Comparison of ENCODE assay signal across 20 cellular contexts in the genomic region with DNA sequence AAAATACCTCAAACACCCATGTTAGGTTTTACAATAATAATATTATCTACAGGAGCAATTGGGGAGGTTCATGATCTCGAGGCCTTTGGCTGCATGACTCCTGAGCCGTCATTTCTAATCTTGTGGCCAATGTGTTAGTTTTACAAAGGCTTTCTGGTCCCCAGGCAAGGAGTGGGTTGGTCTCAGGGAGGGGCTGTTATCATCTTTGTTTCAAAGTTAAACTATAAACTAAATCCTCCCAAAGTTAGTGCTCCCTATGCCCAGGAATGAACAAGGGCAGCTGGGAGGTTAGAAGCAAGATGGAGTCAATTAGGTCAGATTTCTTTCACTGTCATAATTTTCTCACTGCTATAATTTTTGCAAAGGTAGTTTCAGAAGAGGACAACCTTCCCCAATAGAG. TPM values are rescaled to one million over a fixed set of nuclear protein-coding genes. Genes with fewer than 3 reads are reported as not detected.
DNase-seq lines count a peak whose midpoint lies in the region; ATAC-seq, FAIRE-seq and TF ChIP-seq lines count a peak whose summit lies in the region.
"Had no signal": no experiment of that assay in that cellular context is flagged by ENCODE, and none has a peak within 500 bp of the region (broad histone marks: within the 10 kb centered on the region; RNA-seq: fewer than 3 reads in every experiment).

No MANE protein-coding gene starts in this region.

- no peaks in the 10 kb centered on the region for H3K27me3 ChIP-seq in astrocyte (ENCODE audit: insufficient read depth, low read length)
- H3K27me3 ChIP-seq: ascending aorta had no signal

- peak overlapping the region; percentile 40 for H3K4me3 Mint-ChIP-seq in T-helper 1 cell treated with Interleukin-12 subunit alpha and Interleukin-12 subunit beta and Interleukin-4 antibody, amounts not matched to agents 30 μg/mL and 1 μg/mL, for 36 hours
- no peak overlapping the region for H3K4me3 Mint-ChIP-seq in astrocyte (ENCODE audit: unreplicated experiment)

- H3K4me1 Mint-ChIP-seq in T-helper 1 cell treated with Interleukin-12 subunit alpha and Interleukin-12 subunit beta and Interleukin-4 antibody, amounts not matched to agents 30 μg/mL and 1 μg/mL, for 36 hours (ENCODE audit: low read depth) = peaks cover 58% of the 10 kb centered on the region
- peaks cover 15% of the 10 kb centered on the region for H3K4me1 Mint-ChIP-seq in astrocyte (ENCODE audit: low read depth, unreplicated experiment)

- peaks cover 5% of the 10 kb centered on the region for H3K4me1 ChIP-seq in astrocyte (ENCODE audit: insufficient read depth, low read length)
- H3K4me1 ChIP-seq: ascending aorta had no signal

- TF ChIP-seq CTCF in astrocyte (IDR thresholded peaks at IDR 0.05; ENCODE audit: insufficient read depth, low read depth, low read length) = no peak

- no peak overlapping the region for H3K4me3 ChIP-seq in astrocyte (ENCODE audit: insufficient read depth, low read depth, low read length)
- H3K4me3 ChIP-seq: ascending aorta, lower lobe of right lung had no signal

- no peak for FAIRE-seq in astrocyte (lab: Jason Lieb, UNC)
- FAIRE-seq: frontal cortex, G401.6, islet of Langerhans, TTC549 had no signal

- H3K9ac ChIP-seq in astrocyte (ENCODE audit: low read length) = no peak overlapping the region

- peaks cover 3% of the 10 kb centered on the region for H3K9me3 Mint-ChIP-seq in T-helper 1 cell treated with Interleukin-12 subunit alpha and Interleukin-12 subunit beta and Interleukin-4 antibody, amounts not matched to agents 30 μg/mL and 1 μg/mL, for 36 hours
- peaks cover 2% of the 10 kb centered on the region for H3K9me3 Mint-ChIP-seq in astrocyte (ENCODE audit: unreplicated experiment)

- H3K4me2 ChIP-seq in astrocyte (ENCODE audit: low read length) = no peak overlapping the region

- DNase-seq in activated naive CD4-positive, alpha-beta T cell treated with Interleukin-2 at 50 U/mL for 16 hours = peak; percentile 34
- no peak for DNase-seq in activated naive CD4-positive, alpha-beta T cell (lab: John Stamatoyannopoulos, UW)
- no peak for DNase-seq in astrocyte (ENCODE audit: low read depth)
- no peak for DNase-seq in stimulated activated naive CD8-positive, alpha-beta T cell treated with anti-CD3 and anti-CD28 coated beads, Interleukin-15, Interleukin-2, amounts not matched to agents 100 U/mL and 50 U/mL, for 24 hours
- no peak for DNase-seq in left lobe of liver (ENCODE audit: low spot score)
- no peak for DNase-seq in posterior cingulate gyrus
- DNase-seq: activated CD4-positive, alpha-beta T cell treated with anti-CD3 and anti-CD28 coated beads for 4 hours; cerebellar nuclear complex; effector CD4-positive, alpha-beta T cell; GOT3; hippocampal formation; lower lobe of right lung; stimulated activated CD4-positive, alpha-beta T cell treated with anti-CD3 and anti-CD28 coated beads, Interleukin-12 subunit alpha, Interleukin-12 subunit beta, amount 100 ng/mL, for 4 hours had no signal

- peak overlapping the region; percentile 87 for H3K27ac Mint-ChIP-seq in T-helper 1 cell treated with Interleukin-12 subunit alpha and Interleukin-12 subunit beta and Interleukin-4 antibody, amounts not matched to agents 30 μg/mL and 1 μg/mL, for 36 hours
- peak overlapping the region; percentile 43 for H3K27ac Mint-ChIP-seq in astrocyte (ENCODE audit: unreplicated experiment)

- peaks cover 12% of the 10 kb centered on the region for H3K36me3 Mint-ChIP-seq in T-helper 1 cell treated with Interleukin-12 subunit alpha and Interleukin-12 subunit beta and Interleukin-4 antibody, amounts not matched to agents 30 μg/mL and 1 μg/mL, for 36 hours (ENCODE audit: low read depth)
- H3K36me3 Mint-ChIP-seq in astrocyte (ENCODE audit: low read depth, unreplicated experiment) = no peaks in the 10 kb centered on the region

- H3K27ac ChIP-seq in astrocyte (ENCODE audit: low read depth, low read length) = no peak overlapping the region
- H3K27ac ChIP-seq: ascending aorta had no signal

- H4K20me1 ChIP-seq in astrocyte (ENCODE audit: insufficient read depth, low read length) = no peaks in the 10 kb centered on the region

- H3K79me2 ChIP-seq in astrocyte (ENCODE audit: insufficient read depth, low read length) = no peaks in the 10 kb centered on the region

- no peaks in the 10 kb centered on the region for H3K9me3 ChIP-seq in astrocyte (ENCODE audit: insufficient read depth, low read depth, low read length)
- H3K9me3 ChIP-seq: ascending aorta, lower lobe of right lung had no signal

- ATAC-seq in stimulated activated naive CD8-positive, alpha-beta T cell treated with anti-CD3 and anti-CD28 coated beads, Interleukin-15, Interleukin-2, amounts not matched to agents 100 U/mL and 50 U/mL, for 24 hours = peak; percentile 72
- ATAC-seq in left lobe of liver = no peak

- intact Hi-C loops in posterior cingulate gyrus (cut with DNase I) = no loop called here

- H3K27me3 Mint-ChIP-seq in T-helper 1 cell treated with Interleukin-12 subunit alpha and Interleukin-12 subunit beta and Interleukin-4 antibody, amounts not matched to agents 30 μg/mL and 1 μg/mL, for 36 hours (ENCODE audit: low read depth) = no peaks in the 10 kb centered on the region
- H3K27me3 Mint-ChIP-seq in astrocyte (ENCODE audit: low read depth, unreplicated experiment) = no peaks in the 10 kb centered on the region

- H2AFZ ChIP-seq in astrocyte (ENCODE audit: low read depth, low read length) = no peak overlapping the region

- no peaks in the 10 kb centered on the region for H3K36me3 ChIP-seq in astrocyte (ENCODE audit: insufficient read depth, low read length)
- H3K36me3 ChIP-seq: ascending aorta, lower lobe of right lung had no signal

RNA-seq across cellular contexts. Expression of gene CCL5, which starts 9.1 kb away (rescaled TPM):
- total RNA-seq in astrocyte (71.3 and 95.8 TPM in 2 replicates), left lobe of liver (0.48 TPM)
- total RNA-seq: frontal cortex had no signal

RNA-seq across cellular contexts. Expression of gene HEATR9, which starts 20.6 kb away (rescaled TPM):
- total RNA-seq in astrocyte = not detected in 2 replicates
- total RNA-seq in left lobe of liver = not detected
- total RNA-seq: ascending aorta, frontal cortex, omental fat pad had no signal

RNA-seq across cellular contexts. Expression of gene RDM1, which starts 41.3 kb away (rescaled TPM):
- not detected in 2 replicates for total RNA-seq in astrocyte
- not detected for total RNA-seq in left lobe of liver
- total RNA-seq: ascending aorta, lower lobe of right lung, omental fat pad had no signal

RNA-seq across cellular contexts. Expression of gene LYZL6, which starts 54.3 kb away (rescaled TPM):
- total RNA-seq in astrocyte (not detected in 2 replicates), left lobe of liver (not detected)
- total RNA-seq: ascending aorta, frontal cortex, lower lobe of right lung, omental fat pad had no signal

Comparison
In these comparisons a context has a peak if more than half of its experiments do, and no peak if none do; other contexts are left out.
1. RNA of gene CCL5, which starts 9.1 kb away (total RNA-seq): 71.3 to 95.8 TPM in astrocyte; 0.48 TPM in left lobe of liver (single experiment); every median in the first group is over 10 times any median in the second.